ENCODE assay signal across 24 cellular contexts in genomic region chr1:218760601-218761570, GRCh38.
"Had no signal": no experiment of that assay in that cellular context is flagged by ENCODE, and none has a peak within 500 bp of the region (broad histone marks: within the 10 kb centered on the region; RNA-seq: fewer than 3 reads in every experiment).

No MANE protein-coding gene starts in this region.

- DNase-seq: activated B cell treated with CpG ODN at 0.5 μM for 24 hours; activated CD4-positive, alpha-beta memory T cell treated with anti-CD3 and anti-CD28 coated beads for 36 hours; activated CD4-positive, alpha-beta T cell treated with anti-CD3 and anti-CD28 coated beads for 4 hours; activated T-cell treated with anti-CD3 and anti-CD28 coated beads for 4 hours; amniotic stem cell; central memory CD4-positive, alpha-beta T cell; foreskin fibroblast; mucosa of descending colon; naive B cell; stimulated activated CD4-positive, alpha-beta T cell treated with anti-CD3 and anti-CD28 coated beads, Interleukin-15, amount 100 ng/mL, for 24 hours; stimulated activated CD4-positive, alpha-beta T cell treated with anti-CD3 and anti-CD28 coated beads, Interleukin-4, amount 100 ng/mL, for 1 hour; stomach had no signal

- H3K4me3 ChIP-seq: coronary artery, mucosa of descending colon, right atrium auricular region, skin epidermis, stomach had no signal

- H3K4me1 ChIP-seq: right atrium auricular region, stomach had no signal

- FAIRE-seq: TTC549 had no signal

- H3K9me3 ChIP-seq: mucosa of descending colon, right atrium auricular region, stomach had no signal

- ATAC-seq: esophagus mucosa, mucosa of descending colon had no signal

- H3K27ac ChIP-seq: coronary artery, right atrium auricular region, skin epidermis, stomach had no signal

- H3K4me3 Mint-ChIP-seq: activated B cell treated with CpG ODN at 0.5 μM for 24 hours; activated CD4-positive, alpha-beta memory T cell treated with anti-CD3 and anti-CD28 coated beads for 36 hours; activated naive CD8-positive, alpha-beta T cell; brain; memory B cell; naive B cell; neural crest cell; T-helper 2 cell treated with Interferon-gamma antibody and Interleukin-4, amounts not matched to agents 5 μg/mL and 100 μg/mL, for 36 hours; type B pancreatic cell had no signal

- H3K36me3 Mint-ChIP-seq: activated CD4-positive, alpha-beta memory T cell treated with anti-CD3 and anti-CD28 coated beads for 36 hours; activated naive CD8-positive, alpha-beta T cell; brain; memory B cell; naive B cell had no signal

- H3K9me3 Mint-ChIP-seq: activated B cell treated with CpG ODN at 0.5 μM for 24 hours; activated CD4-positive, alpha-beta memory T cell treated with anti-CD3 and anti-CD28 coated beads for 36 hours; memory B cell; T-helper 2 cell treated with Interferon-gamma antibody and Interleukin-4, amounts not matched to agents 5 μg/mL and 100 μg/mL, for 36 hours; type B pancreatic cell had no signal

- H3K4me1 Mint-ChIP-seq: memory B cell, naive B cell had no signal

- H3K27ac Mint-ChIP-seq: activated B cell treated with CpG ODN at 0.5 μM for 24 hours; activated CD4-positive, alpha-beta memory T cell treated with anti-CD3 and anti-CD28 coated beads for 36 hours; activated naive CD8-positive, alpha-beta T cell; brain; memory B cell; naive B cell; progenitor cell of endocrine pancreas; T-helper 2 cell treated with Interferon-gamma antibody and Interleukin-4, amounts not matched to agents 5 μg/mL and 100 μg/mL, for 36 hours; type B pancreatic cell had no signal
